16 cellular contexts compared by ENCODE assay signal in genomic region chr14:104442611-104443390, GRCh38.
DNase-seq lines count a peak whose midpoint lies in the region; ATAC-seq and TF ChIP-seq lines count a peak whose summit lies in the region.
"Had no signal": no experiment of that assay in that cellular context is flagged by ENCODE, and none has a peak within 500 bp of the region (broad histone marks: within the 10 kb centered on the region; RNA-seq: fewer than 3 reads in every experiment).

No MANE protein-coding gene starts in this region.

- H3K36me3 ChIP-seq in RWPE2 (ENCODE audit: low read depth) (no peaks in the 10 kb centered on the region), right atrium auricular region (no peaks in the 10 kb centered on the region)
- H3K36me3 ChIP-seq: HAP-1, uterus had no signal

- H3K27me3 Mint-ChIP-seq in activated naive CD4-positive, alpha-beta T cell treated with anti-CD3 and anti-CD28 coated beads, Interleukin-2, amount 10 ng/mL, durations not matched to agents 7 days and 5 days, result peaks cover 26% of the 10 kb centered on the region

- TF ChIP-seq CTCF in RWPE2 (IDR thresholded peaks at IDR 0.05; ENCODE audit: poor library complexity, severe bottlenecking) (no peak), right atrium auricular region (IDR thresholded peaks at IDR 0.05) (no peak)

- H3K27ac ChIP-seq in RWPE2 (ENCODE audit: poor library complexity, severe bottlenecking) (no peak overlapping the region), right atrium auricular region (no peak overlapping the region)
- H3K27ac ChIP-seq: uterus had no signal

- H3K4me3 ChIP-seq in RWPE2 (ENCODE audit: severe bottlenecking), result no peak overlapping the region
- H3K4me3 ChIP-seq in right atrium auricular region, result no peak overlapping the region
- H3K4me3 ChIP-seq: HAP-1, uterus had no signal

- H3K4me1 Mint-ChIP-seq in activated naive CD4-positive, alpha-beta T cell treated with anti-CD3 and anti-CD28 coated beads, Interleukin-2, amount 10 ng/mL, durations not matched to agents 7 days and 5 days, result no peaks in the 10 kb centered on the region

- H3K4me3 Mint-ChIP-seq in activated naive CD4-positive, alpha-beta T cell treated with anti-CD3 and anti-CD28 coated beads, Interleukin-2, amount 10 ng/mL, durations not matched to agents 7 days and 5 days, result no peak overlapping the region
- H3K4me3 Mint-ChIP-seq: natural killer cell treated with Interleukin-12 subunit alpha and Interleukin-12 subunit beta and Interleukin-15 and Interleukin-18, amount 100 ng/mL, for 72 hours had no signal

- H3K9me3 Mint-ChIP-seq in activated naive CD4-positive, alpha-beta T cell treated with anti-CD3 and anti-CD28 coated beads, Interleukin-2, amount 10 ng/mL, durations not matched to agents 7 days and 5 days, result no peaks in the 10 kb centered on the region

- H3K9me3 ChIP-seq in RWPE2 (ENCODE audit: severe bottlenecking), result no peaks in the 10 kb centered on the region
- no peaks in the 10 kb centered on the region for H3K9me3 ChIP-seq in right atrium auricular region
- H3K9me3 ChIP-seq: HAP-1, uterus had no signal

- H3K36me3 Mint-ChIP-seq in activated naive CD4-positive, alpha-beta T cell treated with anti-CD3 and anti-CD28 coated beads, Interleukin-2, amount 10 ng/mL, durations not matched to agents 7 days and 5 days, result no peaks in the 10 kb centered on the region

- H3K27ac Mint-ChIP-seq in activated naive CD4-positive, alpha-beta T cell treated with anti-CD3 and anti-CD28 coated beads, Interleukin-2, amount 10 ng/mL, durations not matched to agents 7 days and 5 days, result no peak overlapping the region
- H3K27ac Mint-ChIP-seq: natural killer cell treated with Interleukin-12 subunit alpha and Interleukin-12 subunit beta and Interleukin-15 and Interleukin-18, amount 100 ng/mL, for 72 hours had no signal

- DNase-seq in activated naive CD4-positive, alpha-beta T cell treated with anti-CD3 and anti-CD28 coated beads, Interleukin-2, amount 10 ng/mL, durations not matched to agents 7 days and 5 days, result peak; percentile 3
- no peak for DNase-seq in activated naive CD4-positive, alpha-beta T cell treated with anti-CD3 and anti-CD28 coated beads, Interleukin-2, amount 50 U/mL, for 16 hours
- DNase-seq in RWPE2 (ENCODE audit: low spot score) (no peak), right atrium auricular region (ENCODE audit: low spot score) (peak; percentile 47), NCI-H146 treated with DMSO at 0.1 percent for 48 hours (lab: John Stamatoyannopoulos, UW; ENCODE audit: unreplicated experiment) (no peak), NCI-H524 treated with DMSO at 0.1 percent for 48 hours (lab: John Stamatoyannopoulos, UW) (no peak), GF-D8 (lab: John Stamatoyannopoulos, UW) (no peak)
- peak; percentile 18 for DNase-seq in stimulated activated CD8-positive, alpha-beta memory T cell treated with anti-CD3 and anti-CD28 coated beads, Interleukin-4, amount 100 ng/mL, for 48 hours
- DNase-seq: activated naive CD4-positive, alpha-beta T cell treated with Interleukin-2 at 50 U/mL for 16 hours; foreskin fibroblast; hippocampal formation; NCI-H1930; RPMI8226; uterus had no signal

- peak; percentile 7; the same call in 1 of the 3 replicates for ATAC-seq in RWPE2 (ENCODE audit: low read depth)

- CTCF ChIA-PET in activated naive CD4-positive, alpha-beta T cell treated with anti-CD3 and anti-CD28 coated beads, Interleukin-2, amount 10 ng/mL, durations not matched to agents 7 days and 5 days (lab: Charles Lee), result no interaction called here

- H3K27me3 ChIP-seq in RWPE2 (ENCODE audit: insufficient read depth, poor library complexity, severe bottlenecking), result peaks cover 28% of the 10 kb centered on the region
- no peaks in the 10 kb centered on the region for H3K27me3 ChIP-seq in right atrium auricular region
- H3K27me3 ChIP-seq: uterus had no signal

- H3K4me1 ChIP-seq in RWPE2 (ENCODE audit: insufficient read depth, poor library complexity, severe bottlenecking) (no peaks in the 10 kb centered on the region), right atrium auricular region (no peaks in the 10 kb centered on the region)
- H3K4me1 ChIP-seq: HAP-1, uterus had no signal

Comparison
In these comparisons a context has a peak if more than half of its experiments do, and no peak if none do; other contexts are left out.
1. DNase-seq: peak in activated naive CD4-positive, alpha-beta T cell treated with anti-CD3 and anti-CD28 coated beads, Interleukin-2, amount 10 ng/mL, durations not matched to agents 7 days and 5 days (single experiment), right atrium auricular region (single experiment) and stimulated activated CD8-positive, alpha-beta memory T cell treated with anti-CD3 and anti-CD28 coated beads, Interleukin-4, amount 100 ng/mL, for 48 hours (single experiment); none in activated naive CD4-positive, alpha-beta T cell treated with anti-CD3 and anti-CD28 coated beads, Interleukin-2, amount 50 U/mL, for 16 hours (single experiment), RWPE2 (single experiment), NCI-H146 treated with DMSO at 0.1 percent for 48 hours (single experiment), NCI-H524 treated with DMSO at 0.1 percent for 48 hours (single experiment) and GF-D8 (single experiment).